In the genomic region with DNA sequence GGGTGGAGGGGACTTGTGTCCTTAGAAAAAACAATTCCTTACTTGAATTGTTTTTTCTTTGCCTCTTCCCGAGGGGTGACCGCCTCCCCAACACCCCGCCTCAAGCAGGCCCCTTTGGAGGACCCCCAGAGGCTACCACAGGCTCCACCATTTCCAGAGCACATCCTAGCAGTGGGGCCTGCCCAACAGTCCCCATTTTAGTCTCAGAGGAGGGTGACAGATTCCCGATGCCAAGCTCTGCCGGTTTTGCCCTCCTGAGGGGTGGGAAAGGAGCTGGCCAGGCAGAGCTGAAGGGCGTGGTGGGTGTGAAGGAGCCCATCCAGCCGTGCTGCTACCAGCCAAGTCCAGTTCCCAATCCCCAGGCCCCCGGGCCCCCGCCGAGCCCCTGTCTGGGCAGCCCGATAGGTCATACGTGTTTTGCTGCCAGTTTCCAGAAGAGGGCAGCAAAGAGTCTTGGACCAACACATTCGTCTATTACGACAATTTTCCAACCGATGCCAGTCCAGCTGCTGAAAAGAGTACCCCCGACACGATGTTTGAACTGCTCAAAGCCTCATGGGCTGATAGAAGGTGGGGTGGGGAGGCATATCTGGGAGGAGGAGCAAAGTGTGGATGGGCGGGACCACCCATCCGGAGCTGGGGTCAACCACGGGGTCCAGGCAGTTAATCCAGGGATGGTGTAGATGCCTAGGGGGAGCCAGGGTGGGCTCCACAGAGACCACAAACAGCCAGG, we compare ENCODE assay signal across 9 cellular contexts. TPM values are rescaled to one million over a fixed set of nuclear protein-coding genes. Genes with fewer than 3 reads are reported as not detected.
DNase-seq lines count a peak whose midpoint lies in the region; ATAC-seq, FAIRE-seq and TF ChIP-seq lines count a peak whose summit lies in the region.
"Had no signal": no experiment of that assay in that cellular context is flagged by ENCODE, and none has a peak within 500 bp of the region (broad histone marks: within the 10 kb centered on the region; RNA-seq: fewer than 3 reads in every experiment).

No MANE protein-coding gene starts in this region.

- H3K4me1 ChIP-seq in PC-9 (replicated peaks; ENCODE audit: insufficient read depth) (no peaks in the 10 kb centered on the region), neutrophil (ENCODE audit: control insufficient read depth in 1 of 2, insufficient read depth in 1 of 2, low read depth in 1 of 2, low read length in 1 of 2) (peaks cover 0 to 8% of the 10 kb centered on the region in 2 experiments), thoracic aorta (ENCODE audit: control insufficient read depth in 1 of 2, low read depth in 2 of 2) (peaks cover 3 to 7% of the 10 kb centered on the region in 2 donors)

- no peaks in the 10 kb centered on the region for H3K79me2 ChIP-seq in PC-9 (ENCODE audit: low read depth)

- no peaks in the 10 kb centered on the region for H3K9me3 Mint-ChIP-seq in activated T-cell treated with anti-CD3 and anti-CD28 coated beads, Interleukin-2, amount 50 U/mL, for 4 hours
- H3K9me3 Mint-ChIP-seq: T-helper 1 cell treated with Interleukin-12 subunit alpha and Interleukin-12 subunit beta and Interleukin-4 antibody, amounts not matched to agents 30 μg/mL and 1 μg/mL, for 36 hours had no signal

- ATAC-seq in activated T-cell treated with anti-CD3 and anti-CD28 coated beads, Interleukin-2, amount 50 U/mL, for 4 hours, result peak; percentile 66 to 79
- ATAC-seq in thoracic aorta (ENCODE audit: insufficient number of reproducible peaks, low FRiP score, low read depth) (no peak), HG02981 (IDR thresholded peaks at IDR 0.05; ENCODE audit: unreplicated experiment) (no peak)

- FAIRE-seq in D721Med (lab: Jason Lieb, UNC), result no peak

- H3K36me3 ChIP-seq in PC-9 (ENCODE audit: low read depth) (no peaks in the 10 kb centered on the region), neutrophil (no peaks in the 10 kb centered on the region), thoracic aorta (no peaks in the 10 kb centered on the region)

- no peak overlapping the region for H3K4me3 ChIP-seq in PC-9
- no peak overlapping the region for H3K4me3 ChIP-seq in neutrophil (ENCODE audit: low read depth in 1 of 2, low read length in 1 of 2)
- H3K4me3 ChIP-seq in thoracic aorta, result peak overlapping the region; percentile 31

- H3K4me2 ChIP-seq in PC-9, result peak overlapping the region; percentile 23

- TF ChIP-seq CTCF in D721Med (IDR thresholded peaks at IDR 0.05; ENCODE audit: insufficient read depth, missing control alignments) (peak; percentile 89), LNCAP (IDR thresholded peaks at IDR 0.05) (peak; percentile 84), PC-9 (conservative IDR thresholded peaks at IDR 0.05) (peak; percentile 78), neutrophil (IDR thresholded peaks at IDR 0.05) (peak; percentile 94), thoracic aorta (IDR thresholded peaks at IDR 0.05) (peak; percentile 79)

- POLR2A ChIA-PET in PC-9 (lab: Charles Lee; ENCODE audit: unreplicated experiment), result no interaction called here

- peaks cover 2% of the 10 kb centered on the region for H3K4me1 Mint-ChIP-seq in activated T-cell treated with anti-CD3 and anti-CD28 coated beads, Interleukin-2, amount 50 U/mL, for 4 hours (ENCODE audit: low read depth)

- no peaks in the 10 kb centered on the region for H4K20me1 ChIP-seq in PC-9 (ENCODE audit: insufficient read depth)

- intact Hi-C loops in PC-9 (cut with micrococcal nuclease; ENCODE audit: unreplicated experiment), result loop anchor here (1.0 to 2.0 kb wide), 2 partner anchors 74 to 170 kb away; no protein-coding TSS in a partner anchor

- H3K9me3 ChIP-seq in PC-9 (ENCODE audit: insufficient read depth, low read depth) (no peaks in the 10 kb centered on the region), neutrophil (no peaks in the 10 kb centered on the region), thoracic aorta (no peaks in the 10 kb centered on the region)

- no peak overlapping the region for H2AFZ ChIP-seq in PC-9

- H3K36me3 Mint-ChIP-seq in activated T-cell treated with anti-CD3 and anti-CD28 coated beads, Interleukin-2, amount 50 U/mL, for 4 hours (ENCODE audit: insufficient read depth), result no peaks in the 10 kb centered on the region

- no peak overlapping the region for H3K27ac ChIP-seq in PC-9
- no peak overlapping the region for H3K27ac ChIP-seq in neutrophil
- H3K27ac ChIP-seq in thoracic aorta, result no peak overlapping the region

- CTCF ChIA-PET in PC-9 (lab: Charles Lee), result interaction anchor here (0.6 kb wide), 1 partner anchor 31 kb away, joined by 5 read pairs; no protein-coding TSS in a partner anchor

- BruUV-seq in PC-9 (replicated peaks; lab: Mats Ljungman, UMichigan), result no TSS peak

- peak; percentile 79 for DNase-seq in D721Med (ENCODE audit: insufficient read length, low spot score)
- DNase-seq in PC-9, result peak in 1 of 2 experiments; percentile 65
- DNase-seq in activated T-cell treated with anti-CD3 and anti-CD28 coated beads, Interleukin-2, amount 50 U/mL, for 4 hours, result peak; percentile 59
- peak; percentile 83 for DNase-seq in fibroblast of peridontal ligament (ENCODE audit: extremely low read depth)
- DNase-seq in thoracic aorta (ENCODE audit: low spot score), result no peak

- H3K27me3 Mint-ChIP-seq in activated T-cell treated with anti-CD3 and anti-CD28 coated beads, Interleukin-2, amount 50 U/mL, for 4 hours (ENCODE audit: low read depth), result peaks cover 4% of the 10 kb centered on the region

- no peaks in the 10 kb centered on the region for H3K9me2 ChIP-seq in PC-9 (ENCODE audit: insufficient read depth)

- peaks cover 10% of the 10 kb centered on the region; the same call in 1 of the 2 replicates for H3K27me3 ChIP-seq in PC-9 (ENCODE audit: insufficient read depth, low read depth)
- peaks cover 11% of the 10 kb centered on the region for H3K27me3 ChIP-seq in neutrophil
- no peaks in the 10 kb centered on the region for H3K27me3 ChIP-seq in thoracic aorta (replicated peaks; ENCODE audit: insufficient read depth)

- H3K4me3 Mint-ChIP-seq in activated T-cell treated with anti-CD3 and anti-CD28 coated beads, Interleukin-2, amount 50 U/mL, for 4 hours, result no peak overlapping the region
- H3K4me3 Mint-ChIP-seq: T-helper 1 cell treated with Interleukin-12 subunit alpha and Interleukin-12 subunit beta and Interleukin-4 antibody, amounts not matched to agents 30 μg/mL and 1 μg/mL, for 36 hours had no signal

- no peaks in the 10 kb centered on the region for H3F3A ChIP-seq in PC-9 (ENCODE audit: insufficient read depth, low read depth)

RNA-seq across cellular contexts. Expression of a gene that starts 18.8 kb away (rescaled TPM):
- 86.9 and 126 TPM in 2 replicates for total RNA-seq in PC-9 (2021)
- total RNA-seq in activated T-cell treated with anti-CD3 and anti-CD28 coated beads, Interleukin-2, amount 50 U/mL, for 4 hours, result 10 to 100 TPM; 16.1 to 18.6 (median 16.7) TPM
- total RNA-seq in thoracic aorta, result 100 to 1,000 TPM; 101 to 126 TPM

RNA-seq across cellular contexts. Expression of a gene that starts 46.1 kb away (rescaled TPM):
- 11.0 and 14.2 TPM in 2 replicates for total RNA-seq in PC-9 (2021)
- under 1 TPM; 0.25 to 0.98 (median 0.29) TPM for total RNA-seq in activated T-cell treated with anti-CD3 and anti-CD28 coated beads, Interleukin-2, amount 50 U/mL, for 4 hours
- total RNA-seq in thoracic aorta, result 1 to 10 TPM; 4.4 to 6.5 TPM

RNA-seq across cellular contexts. Expression of a gene that starts 46.9 kb away (rescaled TPM):
- total RNA-seq in PC-9 (2021) (41.7 and 44.1 TPM in 2 replicates), thoracic aorta (10 to 100 TPM; 45.9 to 52.1 TPM)
- 1 to 10 TPM; 2.2 to 3.3 (median 2.6) TPM for total RNA-seq in activated T-cell treated with anti-CD3 and anti-CD28 coated beads, Interleukin-2, amount 50 U/mL, for 4 hours

Comparison
In these comparisons a context has a peak if more than half of its experiments do, and no peak if none do; other contexts are left out.
1. ATAC-seq: peak in activated T-cell treated with anti-CD3 and anti-CD28 coated beads, Interleukin-2, amount 50 U/mL, for 4 hours (2 of 2); none in thoracic aorta (single experiment) and HG02981 (single experiment).
2. Peak in every context shown above with its lines, with median percentiles within 50 percentile points of each other: CTCF ChIP-seq.